1 cellular context compared by ENCODE assay signal in genomic region chr14:77052281-77053044, GRCh38.
TF ChIP-seq lines count a peak whose summit lies in the region.

No MANE protein-coding gene starts in this region.

TF ChIP-seq in HepG2, 621 proteins besides CTCF, POLR2A, EP300 and RAD21:
- TF ChIP-seq, protein P1, sequence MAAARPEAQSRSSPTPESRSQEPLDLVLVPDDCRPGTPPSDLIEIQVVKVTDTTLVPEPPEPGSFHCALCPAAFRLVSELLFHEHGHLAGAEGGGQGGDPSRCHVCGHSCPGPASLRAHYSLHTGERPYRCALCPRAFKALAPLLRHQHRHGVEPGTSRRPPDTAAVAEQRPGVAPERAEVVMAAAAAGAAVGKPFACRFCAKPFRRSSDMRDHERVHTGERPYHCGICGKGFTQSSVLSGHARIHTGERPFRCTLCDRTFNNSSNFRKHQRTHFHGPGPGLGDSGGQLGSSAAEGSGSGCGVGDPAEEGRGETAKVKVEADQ (CRISPR knock-in tag; IDR thresholded peaks at IDR 0.05; ENCODE audit: borderline replicate concordance) = no peak
- no peak for TF ChIP-seq ZNF446 (CRISPR knock-in tag; IDR thresholded peaks at IDR 0.05)
- no peak for TF ChIP-seq DMTF1 (CRISPR knock-in tag; IDR thresholded peaks at IDR 0.05)
- TF ChIP-seq ZFP82 (CRISPR knock-in tag; IDR thresholded peaks at IDR 0.05; ENCODE audit: borderline replicate concordance) = no peak
- 0 out of 2 replicates have a peak, but pooled peaks have one; percentile 7 for TF ChIP-seq NFKB2 (CRISPR knock-in tag; IDR thresholded peaks at IDR 0.05; ENCODE audit: borderline replicate concordance)
- TF ChIP-seq TGIF2 (CRISPR knock-in tag; IDR thresholded peaks at IDR 0.05) = no peak
- TF ChIP-seq HNRNPL (IDR thresholded peaks at IDR 0.05; ENCODE audit: low read depth, low read length) = peak; percentile 45; the same call in 1 of the 2 replicates
- TF ChIP-seq, protein P2, sequence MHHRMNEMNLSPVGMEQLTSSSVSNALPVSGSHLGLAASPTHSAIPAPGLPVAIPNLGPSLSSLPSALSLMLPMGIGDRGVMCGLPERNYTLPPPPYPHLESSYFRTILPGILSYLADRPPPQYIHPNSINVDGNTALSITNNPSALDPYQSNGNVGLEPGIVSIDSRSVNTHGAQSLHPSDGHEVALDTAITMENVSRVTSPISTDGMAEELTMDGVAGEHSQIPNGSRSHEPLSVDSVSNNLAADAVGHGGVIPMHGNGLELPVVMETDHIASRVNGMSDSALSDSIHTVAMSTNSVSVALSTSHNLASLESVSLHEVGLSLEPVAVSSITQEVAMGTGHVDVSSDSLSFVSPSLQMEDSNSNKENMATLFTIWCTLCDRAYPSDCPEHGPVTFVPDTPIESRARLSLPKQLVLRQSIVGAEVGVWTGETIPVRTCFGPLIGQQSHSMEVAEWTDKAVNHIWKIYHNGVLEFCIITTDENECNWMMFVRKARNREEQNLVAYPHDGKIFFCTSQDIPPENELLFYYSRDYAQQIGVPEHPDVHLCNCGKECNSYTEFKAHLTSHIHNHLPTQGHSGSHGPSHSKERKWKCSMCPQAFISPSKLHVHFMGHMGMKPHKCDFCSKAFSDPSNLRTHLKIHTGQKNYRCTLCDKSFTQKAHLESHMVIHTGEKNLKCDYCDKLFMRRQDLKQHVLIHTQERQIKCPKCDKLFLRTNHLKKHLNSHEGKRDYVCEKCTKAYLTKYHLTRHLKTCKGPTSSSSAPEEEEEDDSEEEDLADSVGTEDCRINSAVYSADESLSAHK (CRISPR knock-in tag; IDR thresholded peaks at IDR 0.05; ENCODE audit: borderline replicate concordance) = no peak
- TF ChIP-seq, protein P3, sequence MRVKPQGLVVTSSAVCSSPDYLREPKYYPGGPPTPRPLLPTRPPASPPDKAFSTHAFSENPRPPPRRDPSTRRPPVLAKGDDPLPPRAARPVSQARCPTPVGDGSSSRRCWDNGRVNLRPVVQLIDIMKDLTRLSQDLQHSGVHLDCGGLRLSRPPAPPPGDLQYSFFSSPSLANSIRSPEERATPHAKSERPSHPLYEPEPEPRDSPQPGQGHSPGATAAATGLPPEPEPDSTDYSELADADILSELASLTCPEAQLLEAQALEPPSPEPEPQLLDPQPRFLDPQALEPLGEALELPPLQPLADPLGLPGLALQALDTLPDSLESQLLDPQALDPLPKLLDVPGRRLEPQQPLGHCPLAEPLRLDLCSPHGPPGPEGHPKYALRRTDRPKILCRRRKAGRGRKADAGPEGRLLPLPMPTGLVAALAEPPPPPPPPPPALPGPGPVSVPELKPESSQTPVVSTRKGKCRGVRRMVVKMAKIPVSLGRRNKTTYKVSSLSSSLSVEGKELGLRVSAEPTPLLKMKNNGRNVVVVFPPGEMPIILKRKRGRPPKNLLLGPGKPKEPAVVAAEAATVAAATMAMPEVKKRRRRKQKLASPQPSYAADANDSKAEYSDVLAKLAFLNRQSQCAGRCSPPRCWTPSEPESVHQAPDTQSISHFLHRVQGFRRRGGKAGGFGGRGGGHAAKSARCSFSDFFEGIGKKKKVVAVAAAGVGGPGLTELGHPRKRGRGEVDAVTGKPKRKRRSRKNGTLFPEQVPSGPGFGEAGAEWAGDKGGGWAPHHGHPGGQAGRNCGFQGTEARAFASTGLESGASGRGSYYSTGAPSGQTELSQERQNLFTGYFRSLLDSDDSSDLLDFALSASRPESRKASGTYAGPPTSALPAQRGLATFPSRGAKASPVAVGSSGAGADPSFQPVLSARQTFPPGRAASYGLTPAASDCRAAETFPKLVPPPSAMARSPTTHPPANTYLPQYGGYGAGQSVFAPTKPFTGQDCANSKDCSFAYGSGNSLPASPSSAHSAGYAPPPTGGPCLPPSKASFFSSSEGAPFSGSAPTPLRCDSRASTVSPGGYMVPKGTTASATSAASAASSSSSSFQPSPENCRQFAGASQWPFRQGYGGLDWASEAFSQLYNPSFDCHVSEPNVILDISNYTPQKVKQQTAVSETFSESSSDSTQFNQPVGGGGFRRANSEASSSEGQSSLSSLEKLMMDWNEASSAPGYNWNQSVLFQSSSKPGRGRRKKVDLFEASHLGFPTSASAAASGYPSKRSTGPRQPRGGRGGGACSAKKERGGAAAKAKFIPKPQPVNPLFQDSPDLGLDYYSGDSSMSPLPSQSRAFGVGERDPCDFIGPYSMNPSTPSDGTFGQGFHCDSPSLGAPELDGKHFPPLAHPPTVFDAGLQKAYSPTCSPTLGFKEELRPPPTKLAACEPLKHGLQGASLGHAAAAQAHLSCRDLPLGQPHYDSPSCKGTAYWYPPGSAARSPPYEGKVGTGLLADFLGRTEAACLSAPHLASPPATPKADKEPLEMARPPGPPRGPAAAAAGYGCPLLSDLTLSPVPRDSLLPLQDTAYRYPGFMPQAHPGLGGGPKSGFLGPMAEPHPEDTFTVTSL (CRISPR knock-in tag; IDR thresholded peaks at IDR 0.05; ENCODE audit: borderline replicate concordance) = no peak
- no peak for TF ChIP-seq ZNF7 (CRISPR knock-in tag; IDR thresholded peaks at IDR 0.05)
- TF ChIP-seq ZNF614 (CRISPR knock-in tag; IDR thresholded peaks at IDR 0.05; ENCODE audit: borderline replicate concordance) = no peak
- peak; percentile 87 for TF ChIP-seq ZNF768 (CRISPR knock-in tag; IDR thresholded peaks at IDR 0.05)
- TF ChIP-seq ZNF589 (CRISPR knock-in tag; conservative IDR thresholded peaks at IDR 0.05) = no peak
- no peak for TF ChIP-seq HOXA9 (CRISPR knock-in tag; IDR thresholded peaks at IDR 0.05; ENCODE audit: borderline replicate concordance)
- TF ChIP-seq ELF1 (CRISPR knock-in tag; IDR thresholded peaks at IDR 0.05) = no peak
- TF ChIP-seq GLI4 (CRISPR knock-in tag; IDR thresholded peaks at IDR 0.05; ENCODE audit: borderline replicate concordance) = no peak
